In genomic region chr14:21503376-21503775, GRCh38 we compare ENCODE assay signal across 1 cellular context.
A peak's percentile ranks its signal among the peaks of the same experiment; 100 is the strongest.
TF ChIP-seq lines count a peak whose summit lies in the region.

No MANE protein-coding gene starts in this region.

TF ChIP-seq in neural cell, 6 proteins besides CTCF, POLR2A, EP300 and RAD21:
- peak; percentile 7 for TF ChIP-seq POLR2AphosphoS5 (IDR thresholded peaks at IDR 0.05)
- no peak for TF ChIP-seq REST (IDR thresholded peaks at IDR 0.05; ENCODE audit: borderline replicate concordance)
TF ChIP-seq in neural cell: peak in this region for 1.
